In the genomic region with DNA sequence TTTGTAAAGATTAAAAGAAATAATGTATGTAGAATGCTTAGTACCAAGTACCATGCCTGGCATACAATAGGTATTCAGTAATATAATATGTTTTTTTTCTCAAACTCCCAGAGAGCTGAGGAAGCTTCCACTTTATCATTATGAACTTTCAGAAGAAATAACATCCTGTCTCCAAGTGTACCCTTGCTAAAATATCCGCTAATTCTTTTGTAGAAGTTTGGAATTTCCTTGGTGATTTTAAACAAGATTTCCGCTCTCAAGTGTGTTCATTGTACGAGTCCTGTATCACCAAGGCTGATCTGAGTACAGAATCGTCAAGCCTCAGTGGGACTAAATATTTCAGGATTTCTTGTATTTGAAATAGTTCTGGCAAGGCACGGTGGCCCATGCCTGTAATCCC, we compare ENCODE assay signal across 17 cellular contexts.
"Had no signal": no experiment of that assay in that cellular context is flagged by ENCODE, and none has a peak within 500 bp of the region (broad histone marks: within the 10 kb centered on the region; RNA-seq: fewer than 3 reads in every experiment).

No MANE protein-coding gene starts in this region.

- H3K27ac ChIP-seq: colonic mucosa, neutrophil, right lobe of liver, testis, tibial nerve had no signal

- H3K4me3 ChIP-seq: colonic mucosa, mucosa of descending colon, right lobe of liver, testis, tibial nerve had no signal

- FAIRE-seq: keratinocyte had no signal

- ATAC-seq: mucosa of descending colon; naive thymus-derived CD8-positive, alpha-beta T cell; stimulated activated effector memory CD8-positive, alpha-beta T cell treated with anti-CD3 and anti-CD28 coated beads, Interleukin-12 subunit alpha, Interleukin-12 subunit beta, amount 100 ng/mL, for 72 hours; stimulated activated naive CD8-positive, alpha-beta T cell treated with anti-CD3 and anti-CD28 coated beads, Interleukin-15, amount 100 ng/mL, for 72 hours had no signal

- H3K27me3 ChIP-seq: colonic mucosa, neutrophil, right lobe of liver, testis, tibial nerve had no signal

- H3K36me3 ChIP-seq: colonic mucosa, neutrophil, right lobe of liver, tibial nerve had no signal

- H3K4me1 ChIP-seq: colonic mucosa, right lobe of liver, testis, tibial nerve had no signal

- DNase-seq: caudate nucleus; colonic mucosa; effector CD4-positive, alpha-beta T cell; endodermal cell; foreskin melanocyte; immature natural killer cell; mucosa of descending colon; naive thymus-derived CD8-positive, alpha-beta T cell; right lobe of liver; stimulated activated CD4-positive, alpha-beta T cell treated with anti-CD3 and anti-CD28 coated beads, Interleukin-4, amount 100 ng/mL, for 1 hour; stimulated activated CD8-positive, alpha-beta memory T cell treated with anti-CD3 and anti-CD28 coated beads, Interleukin-4, amount 100 ng/mL, for 48 hours; stimulated activated naive CD8-positive, alpha-beta T cell treated with anti-CD3 and anti-CD28 coated beads, Interleukin-15, amount 100 ng/mL, for 72 hours; testis had no signal

- H3K9me3 ChIP-seq: colonic mucosa, mucosa of descending colon, neutrophil, right lobe of liver, testis, tibial nerve had no signal
